Comparison of ENCODE assay signal across 2 cellular contexts in the genomic region with DNA sequence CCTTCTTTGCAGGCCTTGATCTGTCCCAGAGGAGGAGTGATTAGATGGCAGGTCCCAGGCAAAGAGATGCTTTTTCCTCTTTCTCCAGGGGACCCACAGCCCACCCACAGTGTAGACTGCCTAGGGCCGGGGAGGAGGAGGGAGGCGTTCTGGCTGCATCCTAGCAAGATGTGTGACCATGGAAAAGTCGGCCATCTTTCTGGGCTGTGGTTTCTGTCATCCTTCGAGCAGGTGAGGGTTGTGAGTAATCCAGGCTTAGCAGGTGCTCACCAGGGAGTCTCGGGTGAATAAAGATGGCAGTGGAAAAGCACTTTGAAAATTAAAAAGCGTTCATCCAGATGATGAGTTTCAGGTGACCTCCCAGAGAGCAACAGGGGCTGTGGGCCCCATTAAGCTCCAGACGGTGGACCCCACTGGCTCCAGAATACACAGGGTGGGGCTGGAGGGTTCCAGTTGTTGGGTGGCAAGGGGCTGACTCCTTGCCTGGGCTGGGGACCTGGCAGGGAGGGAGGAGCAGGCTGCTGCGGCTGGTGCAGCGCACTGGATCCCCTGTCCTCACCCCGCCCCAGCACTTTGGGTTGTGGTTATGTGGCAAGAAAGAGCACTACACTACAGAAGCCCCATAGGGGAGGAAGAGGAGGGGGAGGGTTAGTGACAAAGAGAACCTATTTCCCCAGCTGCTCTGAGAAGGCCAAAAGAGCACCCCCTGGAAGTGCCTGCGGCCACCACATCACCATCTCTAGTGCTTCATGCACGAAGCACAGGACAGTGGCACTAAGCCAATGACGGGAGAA.
TF ChIP-seq lines count a peak whose summit lies in the region.

No MANE protein-coding gene starts in this region.

TF ChIP-seq in liver, 16 proteins besides CTCF, POLR2A, EP300 and RAD21 (continued from another document):
- TF ChIP-seq, protein P1, sequence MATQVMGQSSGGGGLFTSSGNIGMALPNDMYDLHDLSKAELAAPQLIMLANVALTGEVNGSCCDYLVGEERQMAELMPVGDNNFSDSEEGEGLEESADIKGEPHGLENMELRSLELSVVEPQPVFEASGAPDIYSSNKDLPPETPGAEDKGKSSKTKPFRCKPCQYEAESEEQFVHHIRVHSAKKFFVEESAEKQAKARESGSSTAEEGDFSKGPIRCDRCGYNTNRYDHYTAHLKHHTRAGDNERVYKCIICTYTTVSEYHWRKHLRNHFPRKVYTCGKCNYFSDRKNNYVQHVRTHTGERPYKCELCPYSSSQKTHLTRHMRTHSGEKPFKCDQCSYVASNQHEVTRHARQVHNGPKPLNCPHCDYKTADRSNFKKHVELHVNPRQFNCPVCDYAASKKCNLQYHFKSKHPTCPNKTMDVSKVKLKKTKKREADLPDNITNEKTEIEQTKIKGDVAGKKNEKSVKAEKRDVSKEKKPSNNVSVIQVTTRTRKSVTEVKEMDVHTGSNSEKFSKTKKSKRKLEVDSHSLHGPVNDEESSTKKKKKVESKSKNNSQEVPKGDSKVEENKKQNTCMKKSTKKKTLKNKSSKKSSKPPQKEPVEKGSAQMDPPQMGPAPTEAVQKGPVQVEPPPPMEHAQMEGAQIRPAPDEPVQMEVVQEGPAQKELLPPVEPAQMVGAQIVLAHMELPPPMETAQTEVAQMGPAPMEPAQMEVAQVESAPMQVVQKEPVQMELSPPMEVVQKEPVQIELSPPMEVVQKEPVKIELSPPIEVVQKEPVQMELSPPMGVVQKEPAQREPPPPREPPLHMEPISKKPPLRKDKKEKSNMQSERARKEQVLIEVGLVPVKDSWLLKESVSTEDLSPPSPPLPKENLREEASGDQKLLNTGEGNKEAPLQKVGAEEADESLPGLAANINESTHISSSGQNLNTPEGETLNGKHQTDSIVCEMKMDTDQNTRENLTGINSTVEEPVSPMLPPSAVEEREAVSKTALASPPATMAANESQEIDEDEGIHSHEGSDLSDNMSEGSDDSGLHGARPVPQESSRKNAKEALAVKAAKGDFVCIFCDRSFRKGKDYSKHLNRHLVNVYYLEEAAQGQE (IDR thresholded peaks at IDR 0.05), result no peak
- TF ChIP-seq YY1 (IDR thresholded peaks at IDR 0.05) (no peak), JUND (IDR thresholded peaks at IDR 0.05) (no peak)
TF ChIP-seq in liver: peak in this region for 0.

TF ChIP-seq in HepG2, 621 proteins besides CTCF, POLR2A, EP300 and RAD21 (continued from another document):
- TF ChIP-seq, protein P2, sequence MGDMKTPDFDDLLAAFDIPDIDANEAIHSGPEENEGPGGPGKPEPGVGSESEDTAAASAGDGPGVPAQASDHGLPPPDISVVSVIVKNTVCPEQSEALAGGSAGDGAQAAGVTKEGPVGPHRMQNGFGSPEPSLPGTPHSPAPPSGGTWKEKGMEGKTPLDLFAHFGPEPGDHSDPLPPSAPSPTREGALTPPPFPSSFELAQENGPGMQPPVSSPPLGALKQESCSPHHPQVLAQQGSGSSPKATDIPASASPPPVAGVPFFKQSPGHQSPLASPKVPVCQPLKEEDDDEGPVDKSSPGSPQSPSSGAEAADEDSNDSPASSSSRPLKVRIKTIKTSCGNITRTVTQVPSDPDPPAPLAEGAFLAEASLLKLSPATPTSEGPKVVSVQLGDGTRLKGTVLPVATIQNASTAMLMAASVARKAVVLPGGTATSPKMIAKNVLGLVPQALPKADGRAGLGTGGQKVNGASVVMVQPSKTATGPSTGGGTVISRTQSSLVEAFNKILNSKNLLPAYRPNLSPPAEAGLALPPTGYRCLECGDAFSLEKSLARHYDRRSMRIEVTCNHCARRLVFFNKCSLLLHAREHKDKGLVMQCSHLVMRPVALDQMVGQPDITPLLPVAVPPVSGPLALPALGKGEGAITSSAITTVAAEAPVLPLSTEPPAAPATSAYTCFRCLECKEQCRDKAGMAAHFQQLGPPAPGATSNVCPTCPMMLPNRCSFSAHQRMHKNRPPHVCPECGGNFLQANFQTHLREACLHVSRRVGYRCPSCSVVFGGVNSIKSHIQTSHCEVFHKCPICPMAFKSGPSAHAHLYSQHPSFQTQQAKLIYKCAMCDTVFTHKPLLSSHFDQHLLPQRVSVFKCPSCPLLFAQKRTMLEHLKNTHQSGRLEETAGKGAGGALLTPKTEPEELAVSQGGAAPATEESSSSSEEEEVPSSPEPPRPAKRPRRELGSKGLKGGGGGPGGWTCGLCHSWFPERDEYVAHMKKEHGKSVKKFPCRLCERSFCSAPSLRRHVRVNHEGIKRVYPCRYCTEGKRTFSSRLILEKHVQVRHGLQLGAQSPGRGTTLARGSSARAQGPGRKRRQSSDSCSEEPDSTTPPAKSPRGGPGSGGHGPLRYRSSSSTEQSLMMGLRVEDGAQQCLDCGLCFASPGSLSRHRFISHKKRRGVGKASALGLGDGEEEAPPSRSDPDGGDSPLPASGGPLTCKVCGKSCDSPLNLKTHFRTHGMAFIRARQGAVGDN (CRISPR knock-in tag; IDR thresholded peaks at IDR 0.05), result no peak
- no peak for TF ChIP-seq ZKSCAN5 (CRISPR knock-in tag; IDR thresholded peaks at IDR 0.05)
- TF ChIP-seq, protein P3, sequence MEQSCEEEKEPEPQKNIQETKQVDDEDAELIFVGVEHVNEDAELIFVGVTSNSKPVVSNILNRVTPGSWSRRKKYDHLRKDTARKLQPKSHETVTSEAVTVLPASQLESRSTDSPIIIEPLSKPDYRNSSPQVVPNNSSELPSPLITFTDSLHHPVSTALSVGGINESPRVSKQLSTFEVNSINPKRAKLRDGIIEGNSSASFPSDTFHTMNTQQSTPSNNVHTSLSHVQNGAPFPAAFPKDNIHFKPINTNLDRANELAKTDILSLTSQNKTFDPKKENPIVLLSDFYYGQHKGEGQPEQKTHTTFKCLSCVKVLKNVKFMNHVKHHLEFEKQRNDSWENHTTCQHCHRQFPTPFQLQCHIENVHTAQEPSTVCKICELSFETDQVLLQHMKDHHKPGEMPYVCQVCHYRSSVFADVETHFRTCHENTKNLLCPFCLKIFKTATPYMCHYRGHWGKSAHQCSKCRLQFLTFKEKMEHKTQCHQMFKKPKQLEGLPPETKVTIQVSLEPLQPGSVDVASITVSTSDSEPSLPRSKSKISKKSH (CRISPR knock-in tag; IDR thresholded peaks at IDR 0.05; ENCODE audit: borderline replicate concordance), result no peak
- TF ChIP-seq CHD4 (IDR thresholded peaks at IDR 0.05; ENCODE audit: borderline replicate concordance, low read length), result no peak
- TF ChIP-seq ZNF543 (CRISPR knock-in tag; IDR thresholded peaks at IDR 0.05), result no peak
- TF ChIP-seq, protein P4, sequence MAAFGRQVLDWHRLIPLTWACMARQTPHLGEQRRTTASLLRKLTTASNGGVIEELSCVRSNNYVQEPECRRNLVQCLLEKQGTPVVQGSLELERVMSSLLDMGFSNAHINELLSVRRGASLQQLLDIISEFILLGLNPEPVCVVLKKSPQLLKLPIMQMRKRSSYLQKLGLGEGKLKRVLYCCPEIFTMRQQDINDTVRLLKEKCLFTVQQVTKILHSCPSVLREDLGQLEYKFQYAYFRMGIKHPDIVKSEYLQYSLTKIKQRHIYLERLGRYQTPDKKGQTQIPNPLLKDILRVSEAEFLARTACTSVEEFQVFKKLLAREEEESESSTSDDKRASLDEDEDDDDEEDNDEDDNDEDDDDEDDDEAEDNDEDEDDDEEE (CRISPR knock-in tag; IDR thresholded peaks at IDR 0.05), result no peak
- no peak for TF ChIP-seq HDAC6 (IDR thresholded peaks at IDR 0.05; ENCODE audit: low read depth, low read length)
- no peak for TF ChIP-seq KLF15 (CRISPR knock-in tag; IDR thresholded peaks at IDR 0.05; ENCODE audit: borderline replicate concordance)
- no peak for TF ChIP-seq ZFP36L1 (CRISPR knock-in tag; IDR thresholded peaks at IDR 0.05)
- no peak for TF ChIP-seq ZNF883 (CRISPR knock-in tag; IDR thresholded peaks at IDR 0.05; ENCODE audit: not compliant biosample characterization)
- TF ChIP-seq ZNF510 (CRISPR knock-in tag; IDR thresholded peaks at IDR 0.05; ENCODE audit: low read depth), result no peak
- TF ChIP-seq, protein P5, sequence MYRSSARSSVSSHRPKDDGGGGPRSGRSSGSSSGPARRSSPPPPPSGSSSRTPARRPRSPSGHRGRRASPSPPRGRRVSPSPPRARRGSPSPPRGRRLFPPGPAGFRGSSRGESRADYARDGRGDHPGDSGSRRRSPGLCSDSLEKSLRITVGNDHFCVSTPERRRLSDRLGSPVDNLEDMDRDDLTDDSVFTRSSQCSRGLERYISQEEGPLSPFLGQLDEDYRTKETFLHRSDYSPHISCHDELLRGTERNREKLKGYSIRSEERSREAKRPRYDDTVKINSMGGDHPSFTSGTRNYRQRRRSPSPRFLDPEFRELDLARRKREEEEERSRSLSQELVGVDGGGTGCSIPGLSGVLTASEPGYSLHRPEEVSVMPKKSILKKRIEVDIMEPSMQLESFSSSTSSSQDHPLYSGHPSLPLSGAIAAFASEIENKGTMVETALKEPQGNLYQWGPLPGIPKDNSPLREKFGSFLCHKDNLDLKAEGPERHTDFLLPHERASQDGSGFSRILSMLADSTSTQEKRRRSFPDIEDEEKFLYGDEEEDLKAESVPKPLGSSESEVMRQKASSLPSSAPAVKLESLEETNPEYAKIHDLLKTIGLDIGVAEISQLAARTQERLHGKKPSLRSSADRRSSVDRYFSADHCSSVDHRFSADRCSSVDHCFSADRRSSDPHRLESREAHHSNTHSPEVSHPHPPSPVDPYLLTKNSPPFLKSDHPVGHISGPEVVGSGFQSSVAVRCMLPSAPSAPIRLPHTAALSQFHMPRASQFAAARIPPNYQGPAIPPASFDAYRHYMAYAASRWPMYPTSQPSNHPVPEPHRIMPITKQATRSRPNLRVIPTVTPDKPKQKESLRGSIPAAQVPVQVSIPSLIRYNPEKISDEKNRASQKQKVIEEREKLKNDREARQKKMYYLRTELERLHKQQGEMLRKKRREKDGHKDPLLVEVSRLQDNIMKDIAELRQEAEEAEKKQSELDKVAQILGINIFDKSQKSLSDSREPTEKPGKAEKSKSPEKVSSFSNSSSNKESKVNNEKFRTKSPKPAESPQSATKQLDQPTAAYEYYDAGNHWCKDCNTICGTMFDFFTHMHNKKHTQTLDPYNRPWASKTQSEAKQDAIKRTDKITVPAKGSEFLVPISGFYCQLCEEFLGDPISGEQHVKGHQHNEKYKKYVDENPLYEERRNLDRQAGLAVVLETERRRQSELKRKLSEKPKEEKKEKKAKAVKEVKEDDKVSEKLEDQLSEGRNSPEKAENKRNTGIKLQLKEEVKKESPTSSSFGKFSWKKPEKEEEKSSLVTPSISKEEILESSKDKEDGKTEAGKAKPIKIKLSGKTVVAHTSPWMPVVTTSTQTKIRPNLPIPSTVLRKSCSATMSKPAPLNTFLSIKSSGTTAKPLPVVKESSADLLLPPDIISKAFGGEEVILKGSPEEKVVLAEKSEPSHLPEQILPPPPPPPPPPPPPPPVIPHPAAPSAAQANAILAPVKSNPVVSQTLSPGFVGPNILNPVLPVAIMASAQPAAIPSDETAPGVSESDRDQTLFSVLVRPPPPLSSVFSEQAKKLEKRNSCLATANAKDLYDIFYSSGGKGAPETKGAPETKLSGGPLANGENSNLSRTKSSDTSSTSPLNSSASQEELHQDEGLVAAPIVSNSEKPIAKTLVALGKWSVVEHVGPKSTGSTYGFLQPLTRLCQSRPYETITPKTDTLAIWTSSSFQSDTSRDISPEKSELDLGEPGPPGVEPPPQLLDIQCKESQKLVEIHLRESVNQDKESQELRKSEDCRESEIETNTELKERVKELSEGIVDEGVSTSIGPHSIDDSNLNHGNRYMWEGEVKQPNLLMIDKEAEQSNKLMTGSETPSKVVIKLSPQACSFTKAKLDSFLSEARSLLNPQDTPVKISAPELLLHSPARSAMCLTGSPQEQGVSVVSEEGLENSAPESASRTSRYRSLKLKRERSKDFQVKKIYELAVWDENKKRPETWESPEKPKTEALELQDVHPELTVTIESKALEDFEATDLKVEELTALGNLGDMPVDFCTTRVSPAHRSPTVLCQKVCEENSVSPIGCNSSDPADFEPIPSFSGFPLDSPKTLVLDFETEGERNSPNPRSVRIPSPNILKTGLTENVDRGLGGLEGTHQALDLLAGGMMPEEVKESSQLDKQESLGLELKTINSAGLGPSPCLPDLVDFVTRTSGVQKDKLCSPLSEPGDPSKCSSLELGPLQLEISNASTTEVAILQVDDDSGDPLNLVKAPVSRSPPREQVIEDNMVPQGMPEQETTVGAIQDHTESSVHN (CRISPR knock-in tag; IDR thresholded peaks at IDR 0.05), result no peak
- no peak for TF ChIP-seq ZNF317 (CRISPR knock-in tag; IDR thresholded peaks at IDR 0.05)
- TF ChIP-seq STAG1 (CRISPR knock-in tag; IDR thresholded peaks at IDR 0.05), result no peak
